ENCODE assay signal across 17 cellular contexts in genomic region chr17:67624886-67625656, GRCh38.
A peak's percentile ranks its signal among the peaks of the same experiment; 100 is the strongest.
DNase-seq lines count a peak whose midpoint lies in the region; TF ChIP-seq lines count a peak whose summit lies in the region.
"Had no signal": no experiment of that assay in that cellular context is flagged by ENCODE, and none has a peak within 500 bp of the region (broad histone marks: within the 10 kb centered on the region; RNA-seq: fewer than 3 reads in every experiment).

No MANE protein-coding gene starts in this region.

- no peak overlapping the region for H3K4me3 ChIP-seq in HEK293 (ENCODE audit: low read depth, low read length)
- no peak overlapping the region for H3K4me3 ChIP-seq in esophagus muscularis mucosa
- H3K4me3 ChIP-seq: BLaER1, GM23248, upper lobe of right lung had no signal

- 86% methylated on average over 10 of the region's 11 CpGs for WGBS in esophagus muscularis mucosa

- no peak for TF ChIP-seq EP300 in esophagus muscularis mucosa (IDR thresholded peaks at IDR 0.05)

- H3K27me3 ChIP-seq in esophagus muscularis mucosa: no peaks in the 10 kb centered on the region
- H3K27me3 ChIP-seq: BLaER1, upper lobe of right lung had no signal

- no peak overlapping the region for H3K4me3 Mint-ChIP-seq in immature natural killer cell

- POLR2A ChIA-PET in HEK293 (lab: Yijun Ruan, JAX): no interaction called here

- peaks cover 1 to 6% (median 3%) of the 10 kb centered on the region in 3 donors for H3K27me3 Mint-ChIP-seq in immature natural killer cell (ENCODE audit: low read depth in 3 of 3)

- H3K27ac Mint-ChIP-seq in immature natural killer cell: peak overlapping the region in 4 of 6 donors; percentile 6 to 71 (median 64)

- TF ChIP-seq CTCF in HEK293 (tag by site-specific recombination; IDR thresholded peaks at IDR 0.05) (no peak), esophagus muscularis mucosa (IDR thresholded peaks at IDR 0.05) (no peak)

- H3K9me3 ChIP-seq in HEK293 (ENCODE audit: control insufficient read depth, insufficient read depth, low read depth, low read length): no peaks in the 10 kb centered on the region
- no peaks in the 10 kb centered on the region for H3K9me3 ChIP-seq in esophagus muscularis mucosa
- H3K9me3 ChIP-seq: BLaER1, upper lobe of right lung had no signal

- DNase-seq in COR-L47 (lab: John Stamatoyannopoulos, UW) (peak; percentile 16), NCI-H510A (lab: John Stamatoyannopoulos, UW) (peak; percentile 40), immature natural killer cell (no peak), Kasumi-1 (lab: John Stamatoyannopoulos, UW) (no peak), esophagus muscularis mucosa (ENCODE audit: extremely low spot score) (no peak)
- DNase-seq in central memory CD4-positive, alpha-beta T cell: no peak
- DNase-seq: activated CD4-positive, alpha-beta T cell treated with anti-CD3 and anti-CD28 coated beads for 48 hours; activated T-cell treated with anti-CD3 and anti-CD28 coated beads, Interleukin-2, amount 50 U/mL, for 48 hours; amniotic stem cell; GF-D8; GM23248; NCI-H1694 treated with DMSO at 0.1 percent for 48 hours; RPMI8226; T-helper 2 cell; upper lobe of right lung had no signal

- H3K27ac ChIP-seq in HEK293 (ENCODE audit: extremely low read depth, low read depth, low read length) (peak overlapping the region; percentile 33; the same call in 1 of the 2 replicates), esophagus muscularis mucosa (replicated peaks in 1 of 4) (no peak overlapping the region)
- H3K27ac ChIP-seq: BLaER1, GM23248, upper lobe of right lung had no signal

- H3K9me3 Mint-ChIP-seq in immature natural killer cell: no peaks in the 10 kb centered on the region

- peaks cover 21% of the 10 kb centered on the region in 2 donors for H3K4me1 Mint-ChIP-seq in immature natural killer cell

- TF ChIP-seq POLR2A in esophagus muscularis mucosa (IDR thresholded peaks at IDR 0.05; ENCODE audit: low read depth): no peak

- intact Hi-C loops in esophagus muscularis mucosa (cut with DNase I): no loop called here

- H3K36me3 Mint-ChIP-seq in immature natural killer cell: peaks cover 0 to 2% (median 0%) of the 10 kb centered on the region in 3 donors

- CTCF ChIA-PET in HEK293 (lab: Yijun Ruan, JAX): interaction anchor here (0.7 kb wide), 1 partner anchor 39 kb away, joined by 4 read pairs; no protein-coding TSS in a partner anchor

- H3K36me3 ChIP-seq in HEK293 (ENCODE audit: control insufficient read depth in 2 of 2, insufficient read depth in 1 of 2, low read length in 2 of 2) (no peaks in the 10 kb centered on the region), esophagus muscularis mucosa (peaks cover 0 to 3% (median 0%) of the 10 kb centered on the region in 4 donors)
- H3K36me3 ChIP-seq: upper lobe of right lung had no signal

- H3K4me1 ChIP-seq in HEK293 (ENCODE audit: control insufficient read depth, insufficient read depth, low read length) (peaks cover 9% of the 10 kb centered on the region), esophagus muscularis mucosa (peaks cover 0 to 9% (median 4%) of the 10 kb centered on the region in 4 donors)
- H3K4me1 ChIP-seq: upper lobe of right lung had no signal

TF ChIP-seq in HEK293, 187 proteins besides CTCF, POLR2A, EP300 and RAD21:
- TF ChIP-seq ZNF501 (tag by site-specific recombination; IDR thresholded peaks at IDR 0.05) (no peak), GLIS1 (tag by site-specific recombination; IDR thresholded peaks at IDR 0.05) (peak; percentile 83), IKZF3 (tag by site-specific recombination; IDR thresholded peaks at IDR 0.05) (peak; percentile 16; the same call in 1 of the 2 replicates), ZNF843 (tag by site-specific recombination; IDR thresholded peaks at IDR 0.05) (no peak), ZFHX2 (tag by site-specific recombination; conservative IDR thresholded peaks at IDR 0.05) (no peak), ZNF639 (tag by site-specific recombination; IDR thresholded peaks at IDR 0.05) (no peak), ZNF600 (tag by site-specific recombination; IDR thresholded peaks at IDR 0.05) (peak; percentile 43; the same call in 1 of the 2 replicates), OSR2 (tag by site-specific recombination; IDR thresholded peaks at IDR 0.05) (peak; percentile 85)

Comparison
In these comparisons a context has a peak if more than half of its experiments do, and no peak if none do; other contexts are left out.
1. DNase-seq: peak in COR-L47 (single experiment) and NCI-H510A (single experiment); none in immature natural killer cell (0 of 3), Kasumi-1 (0 of 2), central memory CD4-positive, alpha-beta T cell (single experiment) and esophagus muscularis mucosa (single experiment).